Comparison of ENCODE assay signal across 6 cellular contexts in the genomic region with DNA sequence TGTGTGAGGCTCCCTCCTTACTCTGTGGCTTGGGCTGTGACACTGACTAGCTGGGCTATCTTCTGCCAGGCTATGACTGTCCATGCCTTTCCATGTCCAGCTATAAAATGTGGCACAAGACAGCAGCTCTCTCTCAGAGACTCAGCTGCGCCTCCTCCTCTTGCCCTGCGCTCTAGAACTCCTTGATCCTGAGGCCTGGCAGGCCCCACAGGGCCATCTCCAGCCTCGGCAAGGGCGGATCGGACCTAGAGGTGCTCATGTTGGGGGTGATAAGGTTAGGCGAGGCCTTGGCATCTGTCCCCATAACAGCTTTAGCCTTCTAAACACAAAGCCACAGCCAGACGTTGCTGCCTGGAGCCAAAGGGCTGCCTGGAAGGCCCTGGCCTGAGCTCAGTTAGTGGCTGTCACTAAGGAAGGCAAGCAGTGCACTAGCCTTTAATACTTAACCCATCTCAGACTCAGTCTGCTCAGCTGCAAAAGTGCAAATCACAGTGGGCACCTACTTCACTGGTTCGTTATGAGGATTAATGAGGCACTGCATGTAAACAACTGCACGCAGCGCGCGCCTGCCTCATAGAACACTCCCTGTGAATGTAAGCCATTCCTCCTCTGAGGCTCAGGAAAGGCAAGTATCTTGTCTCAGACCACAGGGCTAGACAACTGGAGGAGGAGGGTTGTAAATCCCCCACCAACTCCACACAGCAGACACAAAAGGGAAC. TPM values are rescaled to one million over a fixed set of nuclear protein-coding genes. Genes with fewer than 3 reads are reported as not detected.
A peak's percentile ranks its signal among the peaks of the same experiment; 100 is the strongest.
DNase-seq lines count a peak whose midpoint lies in the region; ATAC-seq and TF ChIP-seq lines count a peak whose summit lies in the region.

No MANE protein-coding gene starts in this region.

- no peaks in the 10 kb centered on the region for H3K9me3 ChIP-seq in liver (ENCODE audit: control insufficient read depth in 4 of 4, low read length in 3 of 4)

- peak overlapping the region; percentile 97 for H3K4me3 Mint-ChIP-seq in activated CD4-positive, alpha-beta memory T cell treated with anti-CD3 and anti-CD28 coated beads for 36 hours

- no peaks in the 10 kb centered on the region for H3K27me3 Mint-ChIP-seq in activated CD4-positive, alpha-beta memory T cell treated with anti-CD3 and anti-CD28 coated beads for 36 hours

- no peak for DNase-seq in GM12865 (ENCODE audit: low read depth)
- DNase-seq in activated CD4-positive, alpha-beta memory T cell treated with anti-CD3 and anti-CD28 coated beads for 36 hours, result no peak
- no peak for DNase-seq in sciatic nerve (ENCODE audit: low spot score)

- H3K4me3 ChIP-seq in GM12865 (ENCODE audit: low read depth, low read length), result peak overlapping the region; percentile 72
- H3K4me3 ChIP-seq in liver (ENCODE audit: low read depth in 1 of 3, low read length in 3 of 3), result peak overlapping the region; percentile 64 to 95 (median 74)

- TF ChIP-seq RAD21 in liver (IDR thresholded peaks at IDR 0.05), result no peak

- H3K36me3 ChIP-seq in liver (ENCODE audit: control insufficient read depth in 4 of 4, insufficient read depth in 3 of 4, low read depth in 1 of 4, low read length in 3 of 4), result peaks cover 5 to 15% (median 12%) of the 10 kb centered on the region in 4 donors

- no peak for ATAC-seq in sciatic nerve
- ATAC-seq in GM21360 (IDR thresholded peaks at IDR 0.05; ENCODE audit: unreplicated experiment), result no peak
- ATAC-seq in HG03039 (IDR thresholded peaks at IDR 0.05; ENCODE audit: unreplicated experiment), result no peak

- H3K36me3 Mint-ChIP-seq in activated CD4-positive, alpha-beta memory T cell treated with anti-CD3 and anti-CD28 coated beads for 36 hours, result peaks cover 25% of the 10 kb centered on the region

- peak overlapping the region; percentile 96 to 99 for H3K9ac ChIP-seq in liver (ENCODE audit: low read depth in 1 of 2, low read length in 2 of 2)

- H3K27ac Mint-ChIP-seq in activated CD4-positive, alpha-beta memory T cell treated with anti-CD3 and anti-CD28 coated beads for 36 hours, result peak overlapping the region; percentile 79

- intact Hi-C loops in activated CD4-positive, alpha-beta memory T cell treated with anti-CD3 and anti-CD28 coated beads for 36 hours (cut with micrococcal nuclease), result loop anchor here (10.0 kb wide), 2 partner anchors 251 to 639 kb away; a partner anchor contains a TSS
- intact Hi-C loops in sciatic nerve (cut with DNase I), result no loop called here

- peaks cover 41% of the 10 kb centered on the region for H3K4me1 Mint-ChIP-seq in activated CD4-positive, alpha-beta memory T cell treated with anti-CD3 and anti-CD28 coated beads for 36 hours (ENCODE audit: low read depth)

- H3K27ac ChIP-seq in liver (ENCODE audit: low read depth in 1 of 2, low read length in 2 of 2), result peak overlapping the region; percentile 97

- POLR2A ChIA-PET in activated CD4-positive, alpha-beta memory T cell treated with anti-CD3 and anti-CD28 coated beads for 36 hours (lab: Charles Lee), result interaction anchor here (0.7 to 1.9 kb wide), 7 partner anchors 8 to 660 kb away, joined by 3 to 9 read pairs (median 5); a partner anchor contains a TSS

- H3K4me1 ChIP-seq in liver (ENCODE audit: control insufficient read depth in 4 of 4, insufficient read depth in 4 of 4, low read length in 3 of 4), result peaks cover 21 to 69% (median 45%) of the 10 kb centered on the region in 4 donors

- H3K27me3 ChIP-seq in liver (ENCODE audit: control insufficient read depth in 4 of 4, insufficient read depth in 4 of 4, low read length in 3 of 4), result no peaks in the 10 kb centered on the region

- TF ChIP-seq CTCF in GM12865 (IDR thresholded peaks at IDR 0.05; ENCODE audit: insufficient read depth, low read depth, low read length, missing control alignments) (no peak), liver (IDR thresholded peaks at IDR 0.05; ENCODE audit: low read depth, low read length, missing input control) (no peak)

- CTCF ChIA-PET in activated CD4-positive, alpha-beta memory T cell treated with anti-CD3 and anti-CD28 coated beads for 36 hours (lab: Charles Lee), result no interaction called here

- WGBS in liver, result 17% methylated on average over 12 of the region's 12 CpGs

- H3K9me3 Mint-ChIP-seq in activated CD4-positive, alpha-beta memory T cell treated with anti-CD3 and anti-CD28 coated beads for 36 hours, result no peaks in the 10 kb centered on the region

TF ChIP-seq in liver, 16 proteins besides CTCF, POLR2A, EP300 and RAD21 (continues in another document):
- TF ChIP-seq FOXA1 (IDR thresholded peaks at IDR 0.05), result no peak
- peak; percentile 4 for TF ChIP-seq NR2F2 (IDR thresholded peaks at IDR 0.05)
- TF ChIP-seq, protein P1, sequence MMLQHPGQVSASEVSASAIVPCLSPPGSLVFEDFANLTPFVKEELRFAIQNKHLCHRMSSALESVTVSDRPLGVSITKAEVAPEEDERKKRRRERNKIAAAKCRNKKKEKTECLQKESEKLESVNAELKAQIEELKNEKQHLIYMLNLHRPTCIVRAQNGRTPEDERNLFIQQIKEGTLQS (IDR thresholded peaks at IDR 0.05), result no peak
- TF ChIP-seq SP1 (IDR thresholded peaks at IDR 0.05), result no peak
- TF ChIP-seq EGR1 (IDR thresholded peaks at IDR 0.05; ENCODE audit: low read depth in 2 of 2), result no peak
- no peak for TF ChIP-seq GABPA (IDR thresholded peaks at IDR 0.05 in 1 of 2, conservative IDR thresholded peaks at IDR 0.05 in 1 of 2)
- TF ChIP-seq, protein P2, sequence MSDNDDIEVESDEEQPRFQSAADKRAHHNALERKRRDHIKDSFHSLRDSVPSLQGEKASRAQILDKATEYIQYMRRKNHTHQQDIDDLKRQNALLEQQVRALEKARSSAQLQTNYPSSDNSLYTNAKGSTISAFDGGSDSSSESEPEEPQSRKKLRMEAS (IDR thresholded peaks at IDR 0.05), result no peak
- TF ChIP-seq, protein P3, sequence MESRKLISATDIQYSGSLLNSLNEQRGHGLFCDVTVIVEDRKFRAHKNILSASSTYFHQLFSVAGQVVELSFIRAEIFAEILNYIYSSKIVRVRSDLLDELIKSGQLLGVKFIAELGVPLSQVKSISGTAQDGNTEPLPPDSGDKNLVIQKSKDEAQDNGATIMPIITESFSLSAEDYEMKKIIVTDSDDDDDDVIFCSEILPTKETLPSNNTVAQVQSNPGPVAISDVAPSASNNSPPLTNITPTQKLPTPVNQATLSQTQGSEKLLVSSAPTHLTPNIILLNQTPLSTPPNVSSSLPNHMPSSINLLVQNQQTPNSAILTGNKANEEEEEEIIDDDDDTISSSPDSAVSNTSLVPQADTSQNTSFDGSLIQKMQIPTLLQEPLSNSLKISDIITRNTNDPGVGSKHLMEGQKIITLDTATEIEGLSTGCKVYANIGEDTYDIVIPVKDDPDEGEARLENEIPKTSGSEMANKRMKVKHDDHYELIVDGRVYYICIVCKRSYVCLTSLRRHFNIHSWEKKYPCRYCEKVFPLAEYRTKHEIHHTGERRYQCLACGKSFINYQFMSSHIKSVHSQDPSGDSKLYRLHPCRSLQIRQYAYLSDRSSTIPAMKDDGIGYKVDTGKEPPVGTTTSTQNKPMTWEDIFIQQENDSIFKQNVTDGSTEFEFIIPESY (IDR thresholded peaks at IDR 0.05), result no peak
- peak; percentile 7 for TF ChIP-seq YY1 (IDR thresholded peaks at IDR 0.05)
- peak; percentile 8 for TF ChIP-seq TAF1 (conservative IDR thresholded peaks at IDR 0.05)
- TF ChIP-seq FOXA2 (IDR thresholded peaks at IDR 0.05), result no peak
- no peak for TF ChIP-seq RXRA (IDR thresholded peaks at IDR 0.05)
- TF ChIP-seq HNF4A (conservative IDR thresholded peaks at IDR 0.05), result peak in 1 of 2 donors; percentile 32
- TF ChIP-seq, protein P4, sequence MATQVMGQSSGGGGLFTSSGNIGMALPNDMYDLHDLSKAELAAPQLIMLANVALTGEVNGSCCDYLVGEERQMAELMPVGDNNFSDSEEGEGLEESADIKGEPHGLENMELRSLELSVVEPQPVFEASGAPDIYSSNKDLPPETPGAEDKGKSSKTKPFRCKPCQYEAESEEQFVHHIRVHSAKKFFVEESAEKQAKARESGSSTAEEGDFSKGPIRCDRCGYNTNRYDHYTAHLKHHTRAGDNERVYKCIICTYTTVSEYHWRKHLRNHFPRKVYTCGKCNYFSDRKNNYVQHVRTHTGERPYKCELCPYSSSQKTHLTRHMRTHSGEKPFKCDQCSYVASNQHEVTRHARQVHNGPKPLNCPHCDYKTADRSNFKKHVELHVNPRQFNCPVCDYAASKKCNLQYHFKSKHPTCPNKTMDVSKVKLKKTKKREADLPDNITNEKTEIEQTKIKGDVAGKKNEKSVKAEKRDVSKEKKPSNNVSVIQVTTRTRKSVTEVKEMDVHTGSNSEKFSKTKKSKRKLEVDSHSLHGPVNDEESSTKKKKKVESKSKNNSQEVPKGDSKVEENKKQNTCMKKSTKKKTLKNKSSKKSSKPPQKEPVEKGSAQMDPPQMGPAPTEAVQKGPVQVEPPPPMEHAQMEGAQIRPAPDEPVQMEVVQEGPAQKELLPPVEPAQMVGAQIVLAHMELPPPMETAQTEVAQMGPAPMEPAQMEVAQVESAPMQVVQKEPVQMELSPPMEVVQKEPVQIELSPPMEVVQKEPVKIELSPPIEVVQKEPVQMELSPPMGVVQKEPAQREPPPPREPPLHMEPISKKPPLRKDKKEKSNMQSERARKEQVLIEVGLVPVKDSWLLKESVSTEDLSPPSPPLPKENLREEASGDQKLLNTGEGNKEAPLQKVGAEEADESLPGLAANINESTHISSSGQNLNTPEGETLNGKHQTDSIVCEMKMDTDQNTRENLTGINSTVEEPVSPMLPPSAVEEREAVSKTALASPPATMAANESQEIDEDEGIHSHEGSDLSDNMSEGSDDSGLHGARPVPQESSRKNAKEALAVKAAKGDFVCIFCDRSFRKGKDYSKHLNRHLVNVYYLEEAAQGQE (IDR thresholded peaks at IDR 0.05), result no peak
- no peak for TF ChIP-seq HNF4G (IDR thresholded peaks at IDR 0.05)

RNA-seq across cellular contexts. Expression of a gene that starts 1.2 kb away (rescaled TPM):
- total RNA-seq in activated CD4-positive, alpha-beta memory T cell treated with anti-CD3 and anti-CD28 coated beads for 36 hours, result 10 to 100 TPM; 94.2 to 99.5 TPM
- total RNA-seq in liver (100 to 1,000 TPM; 176 to 202 TPM), sciatic nerve (61.2 TPM)
- polyA plus RNA-seq in liver, result 100 to 1,000 TPM; 118 to 182 TPM

RNA-seq across cellular contexts. Expression of a gene that starts 2.0 kb away (rescaled TPM):
- total RNA-seq in activated CD4-positive, alpha-beta memory T cell treated with anti-CD3 and anti-CD28 coated beads for 36 hours, result 100 to 1,000 TPM; 131 TPM
- total RNA-seq in liver, result 100 to 1,000 TPM in 1 of 2 donors, 10 to 100 TPM in 1; 91.3 to 128 TPM
- 10 to 100 TPM; 57.2 to 80.6 TPM for polyA plus RNA-seq in liver
- 48.2 TPM for total RNA-seq in sciatic nerve

RNA-seq across cellular contexts. Expression of a gene that starts 39.1 kb away (rescaled TPM):
- total RNA-seq in activated CD4-positive, alpha-beta memory T cell treated with anti-CD3 and anti-CD28 coated beads for 36 hours, result 1 to 10 TPM; 1.1 to 1.2 TPM
- total RNA-seq in liver, result 1 to 10 TPM; 7.8 to 8.5 TPM
- 10 to 100 TPM; 10.2 to 14.3 TPM for polyA plus RNA-seq in liver
- total RNA-seq in sciatic nerve, result 17.5 TPM

RNA-seq across cellular contexts. Expression of a gene that starts 49.2 kb away (rescaled TPM):
- 10 to 100 TPM; 39.5 to 41.5 TPM for total RNA-seq in activated CD4-positive, alpha-beta memory T cell treated with anti-CD3 and anti-CD28 coated beads for 36 hours
- total RNA-seq in liver (100 to 1,000 TPM in 1 of 2 donors, 10 to 100 TPM in 1; 90.5 to 107 TPM), sciatic nerve (9.0 TPM)
- 100 to 1,000 TPM; 117 to 147 TPM for polyA plus RNA-seq in liver

RNA-seq across cellular contexts. Expression of a gene that starts 58.6 kb away (rescaled TPM):
- under 1 TPM; 0.19 to 0.31 TPM for total RNA-seq in activated CD4-positive, alpha-beta memory T cell treated with anti-CD3 and anti-CD28 coated beads for 36 hours
- total RNA-seq in liver (10 to 100 TPM in 1 of 2 donors, 1 to 10 TPM in 1; 7.1 to 67.6 TPM), sciatic nerve (1.3 TPM)
- 100 to 1,000 TPM in 1 of 2 donors, 10 to 100 TPM in 1; 50.0 to 115 TPM for polyA plus RNA-seq in liver
